Comparison of ENCODE assay signal across 13 cellular contexts in the genomic region with DNA sequence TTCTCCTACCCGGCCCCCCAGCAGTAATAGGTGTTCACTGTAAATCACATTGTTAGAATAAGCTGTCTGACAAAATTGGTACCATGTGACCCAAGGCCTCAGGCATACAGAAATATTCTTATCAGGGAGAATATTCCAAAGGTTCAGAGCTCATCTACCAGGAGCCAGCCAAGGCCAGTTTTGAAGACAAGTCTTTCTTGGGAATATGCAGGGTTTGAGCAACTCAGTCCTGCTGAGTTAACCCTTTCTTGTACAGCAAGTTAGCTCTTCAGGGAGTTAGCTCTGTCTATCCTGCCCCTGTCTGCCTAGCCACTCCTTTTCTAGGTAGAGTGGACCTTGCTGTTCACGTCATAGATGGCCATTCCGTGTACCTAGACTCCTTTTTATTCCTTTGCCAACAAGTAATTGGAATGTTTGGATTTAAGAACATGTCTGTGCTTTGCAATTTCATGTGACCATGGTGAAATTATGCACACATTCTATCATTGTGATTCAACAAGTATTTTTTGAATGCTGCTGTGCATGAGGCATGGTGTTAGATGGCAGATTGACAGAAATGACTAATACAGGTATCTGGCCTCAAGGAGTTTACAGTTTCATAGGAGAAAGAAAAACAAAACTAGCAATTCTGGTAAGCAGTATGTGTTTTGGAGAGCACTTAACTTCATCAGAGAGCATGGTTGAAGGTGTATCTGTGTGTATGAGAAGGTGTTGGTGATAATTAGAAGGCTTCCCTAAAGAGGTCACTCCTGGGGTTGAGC. TPM values are rescaled to one million over a fixed set of nuclear protein-coding genes. Genes with fewer than 3 reads are reported as not detected.
DNase-seq lines count a peak whose midpoint lies in the region; ATAC-seq and TF ChIP-seq lines count a peak whose summit lies in the region.
"Had no signal": no experiment of that assay in that cellular context is flagged by ENCODE, and none has a peak within 500 bp of the region (broad histone marks: within the 10 kb centered on the region; RNA-seq: fewer than 3 reads in every experiment).

No MANE protein-coding gene starts in this region.

- in situ Hi-C loops in GM23248 (cut with MboI): loop anchor here (25.0 kb wide), 1 partner anchor 115 kb away; no protein-coding TSS in a partner anchor

- H2AFZ ChIP-seq in GM23248: no peak overlapping the region

- H3K4me1 Mint-ChIP-seq in activated CD8-positive, alpha-beta T cell treated with anti-CD3 and anti-CD28 coated beads, Interleukin-2, amount 10 ng/mL, durations not matched to agents 7 days and 5 days (ENCODE audit: low read depth): peaks cover 83% of the 10 kb centered on the region

- CTCF ChIA-PET in activated CD8-positive, alpha-beta T cell treated with anti-CD3 and anti-CD28 coated beads, Interleukin-2, amount 10 ng/mL, durations not matched to agents 7 days and 5 days (lab: Charles Lee): interaction anchor here (1.0 to 5.0 kb wide), 8 partner anchors 8 to 129 kb away, joined by 3 to 30 read pairs (median 4); no protein-coding TSS in a partner anchor

- no peak for TF ChIP-seq CTCF in thyroid gland (IDR thresholded peaks at IDR 0.05)

- no peak overlapping the region for H3K4me3 Mint-ChIP-seq in activated CD8-positive, alpha-beta T cell treated with anti-CD3 and anti-CD28 coated beads, Interleukin-2, amount 10 ng/mL, durations not matched to agents 7 days and 5 days

- H3K4me1 ChIP-seq in GM23248 (ENCODE audit: insufficient read depth) (peaks cover 24% of the 10 kb centered on the region), thyroid gland (no peaks in the 10 kb centered on the region)

- H3K79me2 ChIP-seq in GM23248 (ENCODE audit: insufficient read depth): peaks cover 100% of the 10 kb centered on the region

- H3K27ac Mint-ChIP-seq in activated CD8-positive, alpha-beta T cell treated with anti-CD3 and anti-CD28 coated beads, Interleukin-2, amount 10 ng/mL, durations not matched to agents 7 days and 5 days: peak overlapping the region; percentile 0

- POLR2A ChIA-PET in activated CD8-positive, alpha-beta T cell treated with anti-CD3 and anti-CD28 coated beads, Interleukin-2, amount 10 ng/mL, durations not matched to agents 7 days and 5 days (lab: Charles Lee): interaction anchor here (0.6 to 1.5 kb wide), 3 partner anchors 20 to 24 kb away, joined by 3 read pairs; no protein-coding TSS in a partner anchor

- DNase-seq in ELR (ENCODE audit: low read depth) (peak; percentile 82), GM23248 (peak; percentile 84), iris pigment epithelial cell (ENCODE audit: low read depth) (peak; percentile 84), NCI-H1930 (lab: John Stamatoyannopoulos, UW) (no peak), thyroid gland (no peak)
- no peak for DNase-seq in activated CD8-positive, alpha-beta T cell treated with anti-CD3 and anti-CD28 coated beads, Interleukin-2, amount 10 ng/mL, durations not matched to agents 7 days and 5 days
- no peak for DNase-seq in stimulated activated CD4-positive, alpha-beta T cell treated with anti-CD3 and anti-CD28 coated beads, Interleukin-12 subunit alpha, Interleukin-12 subunit beta, amount 100 ng/mL, for 4 hours
- DNase-seq: activated CD4-positive, alpha-beta T cell treated with anti-CD3 and anti-CD28 coated beads, Interleukin-2, amount 50 U/mL, for 48 hours; KG1; left ventricle myocardium superior; substantia nigra had no signal

- WGBS in GM23248 (ENCODE audit: low coverage in 1 of 2, low lambda C conversion rate in 2 of 2, missing lambda C conversion rate in 2 of 2), 2 experiments: 59 to 61% methylated on average over 3 of the region's 3 CpGs
- WGBS in thyroid gland, 2 donors: 92% methylated on average over 3 of the region's 3 CpGs

- intact Hi-C loops in thyroid gland (cut with DNase I): loop anchor here (10.0 kb wide), 1 partner anchor 123 kb away; no protein-coding TSS in a partner anchor

- H3K9me2 ChIP-seq in GM23248 (ENCODE audit: insufficient read depth): no peaks in the 10 kb centered on the region

- 0 out of 2 replicates have a peak overlapping the region, but pooled peaks have one; percentile 5 for H3K9ac ChIP-seq in GM23248

- H3K4me3 ChIP-seq in GM23248 (no peak overlapping the region), thyroid gland (replicated peaks in 1 of 3) (no peak overlapping the region)

- no peaks in the 10 kb centered on the region for H3K27me3 Mint-ChIP-seq in activated CD8-positive, alpha-beta T cell treated with anti-CD3 and anti-CD28 coated beads, Interleukin-2, amount 10 ng/mL, durations not matched to agents 7 days and 5 days (ENCODE audit: low read depth)

- H3F3A ChIP-seq in GM23248 (ENCODE audit: insufficient read depth): peaks cover 14% of the 10 kb centered on the region; the same call in 1 of the 2 replicates

- peaks cover 3% of the 10 kb centered on the region for H3K9me3 Mint-ChIP-seq in activated CD8-positive, alpha-beta T cell treated with anti-CD3 and anti-CD28 coated beads, Interleukin-2, amount 10 ng/mL, durations not matched to agents 7 days and 5 days (ENCODE audit: insufficient read depth)

- H3K36me3 ChIP-seq in GM23248 (ENCODE audit: low read depth): peaks cover 11% of the 10 kb centered on the region
- H3K36me3 ChIP-seq in thyroid gland: no peaks in the 10 kb centered on the region

- peaks cover 77% of the 10 kb centered on the region for H3K36me3 Mint-ChIP-seq in activated CD8-positive, alpha-beta T cell treated with anti-CD3 and anti-CD28 coated beads, Interleukin-2, amount 10 ng/mL, durations not matched to agents 7 days and 5 days (ENCODE audit: low read depth)

- no peak for ATAC-seq in activated CD8-positive, alpha-beta T cell treated with anti-CD3 and anti-CD28 coated beads, Interleukin-2, amount 10 ng/mL, durations not matched to agents 7 days and 5 days
- no peak for ATAC-seq in HG02623 (IDR thresholded peaks at IDR 0.05; ENCODE audit: unreplicated experiment)
- ATAC-seq: HCT116, left ventricle myocardium superior had no signal

- H3K4me2 ChIP-seq in GM23248 (ENCODE audit: unreplicated experiment): peak overlapping the region; percentile 26

- no peaks in the 10 kb centered on the region for H3K9me3 ChIP-seq in GM23248 (ENCODE audit: low read depth)
- H3K9me3 ChIP-seq in thyroid gland: no peaks in the 10 kb centered on the region

- peaks cover 4% of the 10 kb centered on the region; the same call in 1 of the 2 replicates for H4K20me1 ChIP-seq in GM23248 (ENCODE audit: insufficient read depth)

- no peak for TF ChIP-seq POLR2A in thyroid gland (IDR thresholded peaks at IDR 0.05)

- peak overlapping the region; percentile 58 for H3K27ac ChIP-seq in GM23248
- H3K27ac ChIP-seq in thyroid gland: no peak overlapping the region

- H3K27me3 ChIP-seq in GM23248 (replicated peaks; ENCODE audit: insufficient read depth) (no peaks in the 10 kb centered on the region), thyroid gland (no peaks in the 10 kb centered on the region)

RNA-seq across cellular contexts. Expression of a gene that starts 22.6 kb away (rescaled TPM):
- total RNA-seq in GM23248 (2014; rRNA removed; shearing (Covaris generic)): 73.9 and 75.1 TPM in 2 replicates
- 41.0 and 46.3 TPM in 2 replicates for polyA plus RNA-seq in GM23248 (2016; fragmentation: Nextera tagmentation; extraction: Ambion mirVana)
- 10 to 100 TPM; 90.1 to 90.9 TPM for total RNA-seq in activated CD8-positive, alpha-beta T cell treated with anti-CD3 and anti-CD28 coated beads, Interleukin-2, amount 10 ng/mL, durations not matched to agents 7 days and 5 days
- total RNA-seq in thyroid gland: 10 to 100 TPM; 18.6 to 36.7 (median 28.5) TPM

Comparison
In these comparisons a context has a peak if more than half of its experiments do, and no peak if none do; other contexts are left out.
1. DNase-seq: peak in ELR (single experiment), GM23248 (single experiment) and iris pigment epithelial cell (single experiment); none in activated CD8-positive, alpha-beta T cell treated with anti-CD3 and anti-CD28 coated beads, Interleukin-2, amount 10 ng/mL, durations not matched to agents 7 days and 5 days (single experiment), stimulated activated CD4-positive, alpha-beta T cell treated with anti-CD3 and anti-CD28 coated beads, Interleukin-12 subunit alpha, Interleukin-12 subunit beta, amount 100 ng/mL, for 4 hours (single experiment), NCI-H1930 (0 of 2) and thyroid gland (0 of 2).